ENCODE assay signal across 17 cellular contexts in the genomic region with DNA sequence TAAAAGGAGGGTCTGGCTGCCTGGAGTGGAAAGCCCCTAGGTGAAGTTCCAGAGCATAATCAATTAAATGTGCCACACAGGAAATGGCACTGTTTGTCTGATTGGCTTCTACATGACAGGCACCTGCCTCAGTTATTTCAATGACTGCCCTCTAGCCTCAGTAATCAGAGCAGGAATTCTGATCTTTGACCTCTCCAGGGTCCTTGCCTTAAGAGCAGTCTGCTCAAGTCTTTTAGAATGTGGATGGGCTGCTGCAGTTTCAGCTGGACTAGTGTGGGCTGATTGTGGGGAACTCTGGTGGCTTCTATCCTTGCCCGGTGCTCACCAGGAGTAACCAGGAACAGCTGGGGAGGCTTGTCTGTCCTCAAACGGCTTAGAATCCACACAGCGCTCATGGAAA.
"Had no signal": no experiment of that assay in that cellular context is flagged by ENCODE, and none has a peak within 500 bp of the region (broad histone marks: within the 10 kb centered on the region; RNA-seq: fewer than 3 reads in every experiment).

No MANE protein-coding gene starts in this region.

- H3K27me3 Mint-ChIP-seq: activated T-helper 17 cell treated with anti-CD3 and anti-CD28 coated beads, Interleukin-2, amount 50 U/mL, for 72 hours had no signal

- DNase-seq: activated CD4-positive, alpha-beta T cell treated with anti-CD3 and anti-CD28 coated beads, Interleukin-2, amount 10 ng/mL, durations not matched to agents 24 days and 14 days; activated naive CD4-positive, alpha-beta T cell treated with anti-CD3 and anti-CD28 coated beads for 36 hours; activated T-cell treated with anti-CD3 and anti-CD28 coated beads for 4 hours; effector CD4-positive, alpha-beta T cell; gastrocnemius medialis; spleen; stimulated activated CD4-positive, alpha-beta T cell treated with anti-CD3 and anti-CD28 coated beads, Interleukin-2, amount 100 ng/mL, for 24 hours; stimulated activated naive CD4-positive, alpha-beta T cell treated with Interleukin-2 at 50 U/mL for 16 hours; T-helper 9 cell had no signal

- H3K4me3 ChIP-seq: colonic mucosa, gastrocnemius medialis, heart right ventricle, lung, spleen, upper lobe of left lung had no signal

- H3K36me3 Mint-ChIP-seq: natural killer cell treated with Interleukin-12 subunit alpha and Interleukin-12 subunit beta and Interleukin-15 and Interleukin-18, amount 100 ng/mL, for 72 hours had no signal

- H3K4me1 Mint-ChIP-seq: activated CD4-positive, alpha-beta T cell treated with anti-CD3 and anti-CD28 coated beads, Interleukin-2, amount 10 ng/mL, durations not matched to agents 24 days and 14 days; activated T-helper 17 cell treated with anti-CD3 and anti-CD28 coated beads, Interleukin-2, amount 50 U/mL, for 72 hours had no signal

- H3K27me3 ChIP-seq: colonic mucosa, gastrocnemius medialis, heart right ventricle, spleen, upper lobe of left lung had no signal

- H3K27ac Mint-ChIP-seq: activated CD4-positive, alpha-beta T cell treated with anti-CD3 and anti-CD28 coated beads, Interleukin-2, amount 10 ng/mL, durations not matched to agents 24 days and 14 days; activated naive CD4-positive, alpha-beta T cell treated with anti-CD3 and anti-CD28 coated beads for 36 hours; activated T-helper 17 cell treated with anti-CD3 and anti-CD28 coated beads, Interleukin-2, amount 50 U/mL, for 72 hours; natural killer cell treated with Interleukin-12 subunit alpha and Interleukin-12 subunit beta and Interleukin-15 and Interleukin-18, amount 100 ng/mL, for 72 hours had no signal

- FAIRE-seq: astrocyte had no signal

- H3K4me3 Mint-ChIP-seq: activated CD4-positive, alpha-beta T cell treated with anti-CD3 and anti-CD28 coated beads, Interleukin-2, amount 10 ng/mL, durations not matched to agents 24 days and 14 days; activated naive CD4-positive, alpha-beta T cell treated with anti-CD3 and anti-CD28 coated beads for 36 hours; activated T-helper 17 cell treated with anti-CD3 and anti-CD28 coated beads, Interleukin-2, amount 50 U/mL, for 72 hours; natural killer cell treated with Interleukin-12 subunit alpha and Interleukin-12 subunit beta and Interleukin-15 and Interleukin-18, amount 100 ng/mL, for 72 hours had no signal

- H3K36me3 ChIP-seq: colonic mucosa, gastrocnemius medialis, heart right ventricle, spleen, upper lobe of left lung had no signal

- H3K27ac ChIP-seq: colonic mucosa, epithelial cell of prostate, gastrocnemius medialis, heart right ventricle, spleen had no signal

- H3K4me1 ChIP-seq: colonic mucosa, gastrocnemius medialis, spleen had no signal

- H3K9me3 Mint-ChIP-seq: activated CD4-positive, alpha-beta T cell treated with anti-CD3 and anti-CD28 coated beads, Interleukin-2, amount 10 ng/mL, durations not matched to agents 24 days and 14 days; activated naive CD4-positive, alpha-beta T cell treated with anti-CD3 and anti-CD28 coated beads for 36 hours; activated T-helper 17 cell treated with anti-CD3 and anti-CD28 coated beads, Interleukin-2, amount 50 U/mL, for 72 hours; natural killer cell treated with Interleukin-12 subunit alpha and Interleukin-12 subunit beta and Interleukin-15 and Interleukin-18, amount 100 ng/mL, for 72 hours had no signal

- H3K9me3 ChIP-seq: colonic mucosa, gastrocnemius medialis, heart right ventricle, spleen, upper lobe of left lung had no signal
